ENCODE assay signal across 8 cellular contexts in the genomic region with DNA sequence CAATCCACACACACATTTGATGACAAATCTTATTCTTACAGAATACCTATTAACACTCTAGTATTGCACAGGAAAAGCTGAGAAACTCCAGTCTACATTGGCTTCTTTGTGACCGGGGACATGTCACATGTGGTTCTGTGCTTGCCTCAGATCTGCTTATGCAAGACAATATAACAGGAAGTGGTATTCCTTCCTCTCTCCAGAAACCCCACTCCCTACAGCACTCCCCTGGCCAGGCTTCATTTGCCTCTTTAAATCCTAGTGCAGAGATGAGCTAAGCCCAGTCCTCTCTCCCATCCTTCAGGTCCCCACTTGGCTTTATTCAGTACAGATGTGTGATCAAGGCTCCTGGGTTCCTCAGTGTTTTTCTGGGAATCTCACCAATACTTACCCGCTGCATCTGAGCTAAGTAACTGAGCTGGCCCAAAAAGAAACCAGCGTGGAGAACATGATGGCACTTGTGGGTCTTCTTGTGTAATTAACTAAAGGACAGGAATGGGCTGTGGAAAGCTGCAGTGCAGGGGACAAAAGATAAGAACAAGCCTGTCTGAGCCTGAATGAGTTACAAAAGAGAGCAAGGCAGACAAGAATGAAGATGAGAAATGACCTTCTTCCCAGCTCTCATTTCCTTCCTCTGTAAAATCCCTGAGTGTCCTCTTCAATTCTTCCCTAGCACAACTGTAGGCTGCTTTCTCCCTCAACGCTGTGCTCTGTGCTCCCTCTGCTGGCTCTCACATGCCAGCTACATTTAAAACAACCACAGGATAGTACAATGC.
DNase-seq lines count a peak whose midpoint lies in the region; TF ChIP-seq lines count a peak whose summit lies in the region.

No MANE protein-coding gene starts in this region.

- H3F3A ChIP-seq in Loucy (ENCODE audit: low read depth) = no peaks in the 10 kb centered on the region

- no peaks in the 10 kb centered on the region for H3K79me2 ChIP-seq in Loucy (ENCODE audit: insufficient read depth, low read length)

- peak overlapping the region; percentile 33 for H2AFZ ChIP-seq in Loucy (ENCODE audit: low read length)

- no peak overlapping the region for H3K27ac ChIP-seq in RWPE1
- peak overlapping the region in 3 of 5 donors; percentile 17 to 52 (median 24) for H3K27ac ChIP-seq in adrenal gland
- no peak overlapping the region for H3K27ac ChIP-seq in cardiac muscle cell
- no peak overlapping the region for H3K27ac ChIP-seq in prostate gland

- CTCF ChIA-PET in RWPE1 (lab: Yijun Ruan, JAX) = interaction anchor here (0.5 to 2.0 kb wide), 18 partner anchors 9 to 865 kb away, joined by 3 to 16 read pairs (median 3); a partner anchor contains a TSS

- H3K36me3 ChIP-seq in ES-I3 (ENCODE audit: insufficient read depth, low read length) = no peaks in the 10 kb centered on the region
- H3K36me3 ChIP-seq in Loucy (ENCODE audit: insufficient read depth, low read length) = no peaks in the 10 kb centered on the region
- H3K36me3 ChIP-seq in adrenal gland (replicated peaks in 1 of 2) = no peaks in the 10 kb centered on the region
- H3K36me3 ChIP-seq in cardiac muscle cell = no peaks in the 10 kb centered on the region
- H3K36me3 ChIP-seq in prostate gland = no peaks in the 10 kb centered on the region

- 34 to 41% (median 37%) methylated on average over 4 of the region's 4 CpGs for WGBS in adrenal gland, 4 donors
- WGBS in prostate gland = 28% methylated on average over 4 of the region's 4 CpGs

- peak; percentile 90 for TF ChIP-seq CTCF in Loucy (conservative IDR thresholded peaks at IDR 0.05; ENCODE audit: low read length)
- peak; percentile 89 for TF ChIP-seq CTCF in RWPE1 (conservative IDR thresholded peaks at IDR 0.05; ENCODE audit: low read depth)
- peak; percentile 70 to 86 (median 84) for TF ChIP-seq CTCF in adrenal gland (IDR thresholded peaks at IDR 0.05)
- TF ChIP-seq CTCF in cardiac muscle cell (IDR thresholded peaks at IDR 0.05; ENCODE audit: low read depth, low read length) = peak; percentile 89
- TF ChIP-seq CTCF in prostate gland (IDR thresholded peaks at IDR 0.05) = peak in 3 of 4 experiments; percentile 64 to 80 (median 77)

- H3K9me2 ChIP-seq in Loucy (replicated peaks; ENCODE audit: low read depth, low read length) = no peaks in the 10 kb centered on the region

- TF ChIP-seq POLR2A in adrenal gland (IDR thresholded peaks at IDR 0.05) (no peak), prostate gland (IDR thresholded peaks at IDR 0.05) (no peak)

- no peaks in the 10 kb centered on the region for H4K20me1 ChIP-seq in Loucy (ENCODE audit: insufficient read depth, low read length, poor library complexity, severe bottlenecking)

- H3K4me1 ChIP-seq in ES-I3 (ENCODE audit: insufficient read depth, low read length) (peaks cover 21% of the 10 kb centered on the region), Loucy (ENCODE audit: insufficient read depth, low read length, poor library complexity, severe bottlenecking) (peaks cover 7% of the 10 kb centered on the region), adrenal gland (replicated peaks in 1 of 2) (no peaks in the 10 kb centered on the region), cardiac muscle cell (ENCODE audit: low read depth) (no peaks in the 10 kb centered on the region), prostate gland (replicated peaks) (no peaks in the 10 kb centered on the region)

- peak overlapping the region; percentile 24 for H3K4me2 ChIP-seq in Loucy (ENCODE audit: low read depth, low read length, poor library complexity, severe bottlenecking)

- H3K4me3 ChIP-seq in Loucy (ENCODE audit: low read length, poor library complexity, severe bottlenecking) = peak overlapping the region; percentile 15
- H3K4me3 ChIP-seq in adrenal gland = no peak overlapping the region
- no peak overlapping the region for H3K4me3 ChIP-seq in cardiac muscle cell
- no peak overlapping the region for H3K4me3 ChIP-seq in prostate gland

- H3K27me3 ChIP-seq in Loucy (ENCODE audit: insufficient read depth, low read length, poor library complexity, severe bottlenecking) (no peaks in the 10 kb centered on the region), adrenal gland (no peaks in the 10 kb centered on the region), cardiac muscle cell (no peaks in the 10 kb centered on the region), prostate gland (replicated peaks; ENCODE audit: insufficient read depth) (no peaks in the 10 kb centered on the region)

- H3K9ac ChIP-seq in ES-I3 (ENCODE audit: low read depth, low read length) = peak overlapping the region; percentile 1; the same call in 1 of the 2 replicates
- H3K9ac ChIP-seq in Loucy (ENCODE audit: low read depth, low read length, poor library complexity, severe bottlenecking) = no peak overlapping the region

- DNase-seq in H4 (ENCODE audit: low spot score) (peak; percentile 66), RWPE1 (ENCODE audit: low spot score) (peak; percentile 66), adrenal gland (peak; percentile 56 to 75 (median 67)), cardiac muscle cell (ENCODE audit: low read depth in 1 of 2, low spot score in 1 of 2) (peak; percentile 74 to 76), prostate gland (ENCODE audit: low spot score) (peak; percentile 68), NCI-H1048 (lab: John Stamatoyannopoulos, UW) (no peak)

- POLR2A ChIA-PET in RWPE1 (lab: Yijun Ruan, JAX; ENCODE audit: low non-redundant PET) = no interaction called here

- peaks cover 4% of the 10 kb centered on the region; the same call in 1 of the 2 replicates for H3K9me3 ChIP-seq in ES-I3 (ENCODE audit: control insufficient read depth, insufficient read depth, low read length)
- 0 out of 2 replicates have a peak, but pooled peaks cover 6% of the 10 kb centered on the region for H3K9me3 ChIP-seq in Loucy (ENCODE audit: insufficient read depth, low read depth, low read length)
- H3K9me3 ChIP-seq in adrenal gland (replicated peaks in 1 of 3) = no peaks in the 10 kb centered on the region
- no peaks in the 10 kb centered on the region for H3K9me3 ChIP-seq in cardiac muscle cell (ENCODE audit: low read depth)
- no peaks in the 10 kb centered on the region for H3K9me3 ChIP-seq in prostate gland

- intact Hi-C loops in adrenal gland (cut with DNase I) (loop anchor here in 1 of 2 donors (10.0 kb wide), 1 partner anchor 863 kb away; no protein-coding TSS in a partner anchor), prostate gland (cut with DNase I) (loop anchor here (5.0 kb wide), 2 partner anchors 801 to 861 kb away; no protein-coding TSS in a partner anchor)

Comparison
In these comparisons a context has a peak if more than half of its experiments do, and no peak if none do; other contexts are left out.
1. H3K27ac ChIP-seq: peak in adrenal gland (3 of 5); none in RWPE1 (single experiment), cardiac muscle cell (single experiment) and prostate gland (0 of 2).
2. Peak in every context shown above with its lines, with median percentiles within 50 percentile points of each other: CTCF ChIP-seq.